Comparison of ENCODE assay signal across 19 cellular contexts in genomic region chr2:45937990-45938389, GRCh38.
DNase-seq lines count a peak whose midpoint lies in the region; ATAC-seq, FAIRE-seq and TF ChIP-seq lines count a peak whose summit lies in the region.
"Had no signal": no experiment of that assay in that cellular context is flagged by ENCODE, and none has a peak within 500 bp of the region (broad histone marks: within the 10 kb centered on the region; RNA-seq: fewer than 3 reads in every experiment).

No MANE protein-coding gene starts in this region.

- 93 to 95% methylated on average over 4 of the region's 4 CpGs for WGBS in sigmoid colon, 2 donors

- intact Hi-C loops in sigmoid colon (cut with DNase I), result loop anchor here (2.0 to 5.0 kb wide), 4 partner anchors 53 to 236 kb away; no protein-coding TSS in a partner anchor

- FAIRE-seq in keratinocyte (lab: Jason Lieb, UNC) (no peak), GM19239 (lab: Jason Lieb, UNC) (no peak)

- no peak for TF ChIP-seq EP300 in sigmoid colon (IDR thresholded peaks at IDR 0.05)

- H3K9me1 ChIP-seq in keratinocyte (ENCODE audit: control insufficient read depth, extremely low read depth, insufficient read depth, low read length), result no peaks in the 10 kb centered on the region

- ATAC-seq in GM23338, result no peak
- ATAC-seq: activated CD8-positive, alpha-beta T cell treated with anti-CD3 and anti-CD28 coated beads for 36 hours; activated naive CD8-positive, alpha-beta T cell treated with anti-CD3 and anti-CD28 coated beads, Interleukin-2, amount 50 U/mL, for 24 hours; naive thymus-derived CD4-positive, alpha-beta T cell had no signal

- H3K4me2 ChIP-seq in keratinocyte (ENCODE audit: control insufficient read depth, extremely low read depth, insufficient read depth, low read depth, low read length) (peak overlapping the region; percentile 94), GM23338 (no peak overlapping the region)

- dilution Hi-C loops in keratinocyte (cut with MboI; ENCODE audit: extremely low pct_ligation_motif_present, low sequenced_read_pairs), result no loop called here

- no peak overlapping the region for H3K9ac ChIP-seq in keratinocyte (ENCODE audit: control insufficient read depth, extremely low read depth, insufficient read depth, low read length)

- H3K36me3 ChIP-seq in SJSA1, result no peaks in the 10 kb centered on the region
- no peaks in the 10 kb centered on the region for H3K36me3 ChIP-seq in keratinocyte (ENCODE audit: control insufficient read depth in 2 of 2, extremely low read depth in 1 of 2, insufficient read depth in 2 of 2, low read length in 2 of 2)
- no peaks in the 10 kb centered on the region for H3K36me3 ChIP-seq in sigmoid colon
- no peaks in the 10 kb centered on the region for H3K36me3 ChIP-seq in GM23338 (ENCODE audit: insufficient read depth)
- H3K36me3 ChIP-seq: WERI-Rb-1 had no signal

- no peaks in the 10 kb centered on the region for H3K9me3 Mint-ChIP-seq in GM23338
- H3K9me3 Mint-ChIP-seq: activated CD8-positive, alpha-beta T cell treated with anti-CD3 and anti-CD28 coated beads for 36 hours; activated naive CD8-positive, alpha-beta T cell treated with anti-CD3 and anti-CD28 coated beads, Interleukin-2, amount 50 U/mL, for 24 hours; CD8-positive, alpha-beta memory T cell; naive thymus-derived CD4-positive, alpha-beta T cell had no signal

- no peak overlapping the region for H3K27ac Mint-ChIP-seq in GM23338
- H3K27ac Mint-ChIP-seq: activated CD8-positive, alpha-beta T cell treated with anti-CD3 and anti-CD28 coated beads for 36 hours; activated naive CD8-positive, alpha-beta T cell treated with anti-CD3 and anti-CD28 coated beads, Interleukin-2, amount 50 U/mL, for 24 hours; CD8-positive, alpha-beta memory T cell; naive thymus-derived CD4-positive, alpha-beta T cell had no signal

- peak overlapping the region; percentile 52 for H3K27ac ChIP-seq in C4-2B
- H3K27ac ChIP-seq in SJSA1, result peak overlapping the region; percentile 82
- H3K27ac ChIP-seq in keratinocyte (ENCODE audit: control insufficient read depth, insufficient read depth, low read length), result no peak overlapping the region
- H3K27ac ChIP-seq in sigmoid colon, result peak overlapping the region; percentile 65 to 90 (median 81)
- no peak overlapping the region for H3K27ac ChIP-seq in GM23338 (ENCODE audit: low read depth)

- H3K4me1 ChIP-seq in SJSA1 (replicated peaks) (peaks cover 27% of the 10 kb centered on the region), keratinocyte (ENCODE audit: control insufficient read depth, extremely low read depth, insufficient read depth, low read length) (peaks cover 26% of the 10 kb centered on the region), sigmoid colon (peaks cover 0 to 72% (median 48%) of the 10 kb centered on the region in 4 donors), GM23338 (ENCODE audit: insufficient read depth) (no peaks in the 10 kb centered on the region)

- no peaks in the 10 kb centered on the region for H3K79me2 ChIP-seq in keratinocyte (ENCODE audit: control insufficient read depth, insufficient read depth, low read length)
- H3K79me2 ChIP-seq in GM23338 (replicated peaks; ENCODE audit: insufficient read depth), result no peaks in the 10 kb centered on the region

- H3K4me3 ChIP-seq in SJSA1, result no peak overlapping the region
- no peak overlapping the region for H3K4me3 ChIP-seq in keratinocyte (ENCODE audit: control insufficient read depth in 2 of 3, extremely low read depth in 1 of 3, insufficient read depth in 2 of 3, low read depth in 1 of 3, low read length in 3 of 3)
- H3K4me3 ChIP-seq in sigmoid colon, result no peak overlapping the region
- no peak overlapping the region for H3K4me3 ChIP-seq in GM23338
- no peak overlapping the region for H3K4me3 ChIP-seq in foreskin fibroblast (ENCODE audit: low read depth in 1 of 2, low read length in 2 of 2)

- peaks cover 6% of the 10 kb centered on the region for H3K27me3 Mint-ChIP-seq in GM23338 (ENCODE audit: insufficient read depth, low read depth, poor library complexity)
- H3K27me3 Mint-ChIP-seq: activated CD8-positive, alpha-beta T cell treated with anti-CD3 and anti-CD28 coated beads for 36 hours; activated naive CD8-positive, alpha-beta T cell treated with anti-CD3 and anti-CD28 coated beads, Interleukin-2, amount 50 U/mL, for 24 hours; naive thymus-derived CD4-positive, alpha-beta T cell had no signal

- TF ChIP-seq POLR2A in sigmoid colon (IDR thresholded peaks at IDR 0.05), result no peak

- H2AFZ ChIP-seq in keratinocyte (ENCODE audit: control insufficient read depth, low read length), result no peak overlapping the region
- H2AFZ ChIP-seq in GM23338, result no peak overlapping the region

- no peaks in the 10 kb centered on the region for H3K9me2 ChIP-seq in GM23338 (ENCODE audit: insufficient read depth)

- DNase-seq in SJSA1 (ENCODE audit: low read depth in 1 of 2, low spot score in 2 of 2) (no peak), keratinocyte (ENCODE audit: low read depth, low spot score) (no peak), sigmoid colon (no peak), GM23338 (ENCODE audit: low spot score) (no peak), germinal center (ENCODE audit: low spot score) (no peak), foreskin fibroblast (no peak), GM19239 (ENCODE audit: insufficient read length, low spot score) (no peak)
- DNase-seq: activated CD8-positive, alpha-beta T cell treated with anti-CD3 and anti-CD28 coated beads for 36 hours; activated naive CD8-positive, alpha-beta T cell treated with anti-CD3 and anti-CD28 coated beads, Interleukin-2, amount 50 U/mL, for 24 hours; caudate nucleus; CD8-positive, alpha-beta memory T cell; left ventricle myocardium superior; naive thymus-derived CD4-positive, alpha-beta T cell; NCI-H1694; NCI-H2227 treated with DMSO at 0.1 percent for 48 hours; Right ventricle myocardium superior; stimulated activated CD4-positive, alpha-beta T cell treated with anti-CD3 and anti-CD28 coated beads, Interleukin-12 subunit alpha, Interleukin-12 subunit beta, amount 100 ng/mL, for 4 hours; WERI-Rb-1 had no signal

- H3K36me3 Mint-ChIP-seq in GM23338 (ENCODE audit: low read depth), result no peaks in the 10 kb centered on the region

- no peak for TF ChIP-seq CTCF in C4-2B (conservative IDR thresholded peaks at IDR 0.05)
- TF ChIP-seq CTCF in keratinocyte (optimal IDR thresholded peaks at IDR 0.05 in 1 of 3, IDR thresholded peaks at IDR 0.05 in 1 of 3, conservative IDR thresholded peaks at IDR 0.05 in 1 of 3; ENCODE audit: extremely low read depth in 1 of 3, insufficient read depth in 2 of 3, low read length in 3 of 3), result no peak
- no peak for TF ChIP-seq CTCF in sigmoid colon (IDR thresholded peaks at IDR 0.05)
- no peak for TF ChIP-seq CTCF in GM23338 (conservative IDR thresholded peaks at IDR 0.05; ENCODE audit: low read depth in 2 of 2)
- no peak for TF ChIP-seq CTCF in foreskin fibroblast (IDR thresholded peaks at IDR 0.05; ENCODE audit: low read depth, low read length)

- H3K4me3 Mint-ChIP-seq in GM23338, result no peak overlapping the region
- H3K4me3 Mint-ChIP-seq: activated CD8-positive, alpha-beta T cell treated with anti-CD3 and anti-CD28 coated beads for 36 hours; activated naive CD8-positive, alpha-beta T cell treated with anti-CD3 and anti-CD28 coated beads, Interleukin-2, amount 50 U/mL, for 24 hours; CD8-positive, alpha-beta memory T cell; naive thymus-derived CD4-positive, alpha-beta T cell had no signal

- H3F3A ChIP-seq in GM23338 (replicated peaks; ENCODE audit: low read depth), result peaks cover 1% of the 10 kb centered on the region; the same call in 1 of the 2 replicates

- H3K27me3 ChIP-seq in SJSA1 (replicated peaks) (no peaks in the 10 kb centered on the region), keratinocyte (ENCODE audit: control insufficient read depth, extremely low read depth, insufficient read depth, low read length) (no peaks in the 10 kb centered on the region), sigmoid colon (no peaks in the 10 kb centered on the region), GM23338 (ENCODE audit: insufficient read depth) (no peaks in the 10 kb centered on the region)

- H4K20me1 ChIP-seq in keratinocyte (ENCODE audit: control insufficient read depth, extremely low read depth, insufficient read depth, low read length) (no peaks in the 10 kb centered on the region), GM23338 (replicated peaks; ENCODE audit: insufficient read depth) (no peaks in the 10 kb centered on the region)

- peaks cover 17% of the 10 kb centered on the region for H3K4me1 Mint-ChIP-seq in GM23338
- H3K4me1 Mint-ChIP-seq: CD8-positive, alpha-beta memory T cell had no signal

- H3K9me3 ChIP-seq in SJSA1 (replicated peaks) (no peaks in the 10 kb centered on the region), keratinocyte (ENCODE audit: control insufficient read depth, low read depth, low read length) (no peaks in the 10 kb centered on the region), sigmoid colon (no peaks in the 10 kb centered on the region)

TF ChIP-seq in GM23338, 12 proteins besides CTCF, POLR2A, EP300 and RAD21 (continues in another document):
- TF ChIP-seq NANOG (IDR thresholded peaks at IDR 0.05; ENCODE audit: borderline replicate concordance) (no peak), ZNF331 (CRISPR knock-in tag; IDR thresholded peaks at IDR 0.05; ENCODE audit: low read depth) (no peak), CREB1 (CRISPR knock-in tag; IDR thresholded peaks at IDR 0.05; ENCODE audit: low read depth) (no peak)

Comparison
In these comparisons a context has a peak if more than half of its experiments do, and no peak if none do; other contexts are left out.
1. H3K27ac ChIP-seq: peak in C4-2B (single experiment), SJSA1 (single experiment) and sigmoid colon (4 of 4); none in keratinocyte (single experiment) and GM23338 (single experiment).